ENCODE assay signal across 15 cellular contexts in genomic region chr5:68137451-68138190, GRCh38.
DNase-seq lines count a peak whose midpoint lies in the region; FAIRE-seq and TF ChIP-seq lines count a peak whose summit lies in the region.
"Had no signal": no experiment of that assay in that cellular context is flagged by ENCODE, and none has a peak within 500 bp of the region (broad histone marks: within the 10 kb centered on the region; RNA-seq: fewer than 3 reads in every experiment).

No MANE protein-coding gene starts in this region.

- H3K79me2 ChIP-seq in MM.1S (ENCODE audit: low read length): no peaks in the 10 kb centered on the region
- H3K79me2 ChIP-seq: hepatocyte had no signal

- H2AFZ ChIP-seq in MM.1S (ENCODE audit: low read length): peak overlapping the region; percentile 5; the same call in 1 of the 2 replicates
- H2AFZ ChIP-seq: hepatocyte had no signal

- no peak for TF ChIP-seq POLR2A in GM12891 (IDR thresholded peaks at IDR 0.05; ENCODE audit: low read depth, low read length)

- H3K4me1 ChIP-seq in MM.1S (ENCODE audit: low read length): peaks cover 21% of the 10 kb centered on the region
- H3K4me1 ChIP-seq: SJCRH30 had no signal

- no peaks in the 10 kb centered on the region for H4K20me1 ChIP-seq in MM.1S (ENCODE audit: insufficient read depth, low read length)

- no peak overlapping the region for H3K9ac ChIP-seq in MM.1S (ENCODE audit: low read length)

- no peak overlapping the region; the same call in 1 of the 2 replicates for H3K27ac ChIP-seq in MM.1S (ENCODE audit: low read length)
- H3K27ac ChIP-seq: hepatocyte, SJCRH30 had no signal

- H3K27me3 ChIP-seq in MM.1S (replicated peaks; ENCODE audit: insufficient read depth, low read length): no peaks in the 10 kb centered on the region
- H3K27me3 ChIP-seq: hepatocyte had no signal

- TF ChIP-seq CTCF in MM.1S (IDR thresholded peaks at IDR 0.05; ENCODE audit: low read length): no peak

- peak overlapping the region; percentile 38; the same call in 1 of the 2 replicates for H3K4me2 ChIP-seq in MM.1S (ENCODE audit: low read depth, low read length)
- H3K4me2 ChIP-seq: hepatocyte had no signal

- H3K36me3 ChIP-seq in MM.1S (replicated peaks; ENCODE audit: insufficient read depth, low read length): no peaks in the 10 kb centered on the region
- H3K36me3 ChIP-seq: SJCRH30 had no signal

- no peak overlapping the region for H3K4me3 ChIP-seq in MM.1S (ENCODE audit: low read length)
- H3K4me3 ChIP-seq: hepatocyte, SJCRH30 had no signal

- FAIRE-seq in GM12891 (lab: Jason Lieb, UNC): peak; percentile 61

- no peaks in the 10 kb centered on the region for H3K9me3 ChIP-seq in MM.1S (replicated peaks; ENCODE audit: insufficient read depth, low read length)
- H3K9me3 ChIP-seq: SJCRH30 had no signal

- no peak for DNase-seq in GM12891 (ENCODE audit: insufficient read length, low spot score)
- no peak for DNase-seq in MM.1S
- peak; percentile 95 for DNase-seq in fibroblast of peridontal ligament (ENCODE audit: extremely low read depth)
- DNase-seq in stromal cell of bone marrow (ENCODE audit: low read depth): peak; percentile 38
- no peak for DNase-seq in NOMO-1 treated with DMSO at 0.1 percent for 48 hours (lab: John Stamatoyannopoulos, UW; ENCODE audit: unreplicated experiment)
- no peak for DNase-seq in SK-N-DZ (ENCODE audit: low spot score)
- DNase-seq in T1000 (lab: John Stamatoyannopoulos, UW): no peak
- DNase-seq in NCI-H1048 (lab: John Stamatoyannopoulos, UW): no peak
- DNase-seq: activated effector memory CD4-positive, alpha-beta T cell treated with anti-CD3 and anti-CD28 coated beads, Interleukin-2, amount 50 U/mL, for 16 hours; CD4-positive, CD25-positive, alpha-beta regulatory T cell; naive B cell; NCI-H2171 treated with DMSO at 0.1 percent for 48 hours; SJCRH30; stimulated activated CD4-positive, alpha-beta T cell treated with anti-CD3 and anti-CD28 coated beads, Interleukin-2, amount 100 ng/mL, for 48 hours had no signal

- H3K9me2 ChIP-seq in MM.1S (replicated peaks; ENCODE audit: insufficient read depth, low read length): no peaks in the 10 kb centered on the region

- peaks cover 10% of the 10 kb centered on the region for H3F3A ChIP-seq in MM.1S (ENCODE audit: insufficient read depth, low read length)

TF ChIP-seq in GM12891, 5 proteins besides CTCF, POLR2A, EP300 and RAD21:
- TF ChIP-seq POLR2AphosphoS5 (IDR thresholded peaks at IDR 0.05; ENCODE audit: low read depth, low read length) (no peak), POU2F2 (IDR thresholded peaks at IDR 0.05; ENCODE audit: low read depth, low read length) (no peak), PAX5 (IDR thresholded peaks at IDR 0.05; ENCODE audit: insufficient read depth, low read length, severe bottlenecking) (no peak), TAF1 (IDR thresholded peaks at IDR 0.05; ENCODE audit: low read depth, low read length) (no peak), SPI1 (IDR thresholded peaks at IDR 0.05; ENCODE audit: low read depth, low read length) (no peak)

Comparison
In these comparisons a context has a peak if more than half of its experiments do, and no peak if none do; other contexts are left out.
1. DNase-seq: peak in fibroblast of peridontal ligament (single experiment) and stromal cell of bone marrow (single experiment); none in GM12891 (single experiment), MM.1S (single experiment), NOMO-1 treated with DMSO at 0.1 percent for 48 hours (single experiment), SK-N-DZ (single experiment), T1000 (single experiment) and NCI-H1048 (single experiment).